In genomic region chr3:190180268-190180667, GRCh38 we compare ENCODE assay signal across 25 cellular contexts. TPM values are rescaled to one million over a fixed set of nuclear protein-coding genes. Genes with fewer than 3 reads are reported as not detected.
DNase-seq lines count a peak whose midpoint lies in the region; ATAC-seq and TF ChIP-seq lines count a peak whose summit lies in the region.
"Had no signal": no experiment of that assay in that cellular context is flagged by ENCODE, and none has a peak within 500 bp of the region (broad histone marks: within the 10 kb centered on the region; RNA-seq: fewer than 3 reads in every experiment).

No MANE protein-coding gene starts in this region.

- H3K9me3 ChIP-seq in mesenchymal stem cell (ENCODE audit: control insufficient read depth, low read length), result no peaks in the 10 kb centered on the region
- H3K9me3 ChIP-seq: body of pancreas, right lobe of liver, suprapubic skin had no signal

- in situ Hi-C loops in brain microvascular endothelial cell (cut with HindIII; ENCODE audit: low pct_ligation_motif_present, low sequenced_read_pairs), result no loop called here

- no peak overlapping the region for H3K4me3 Mint-ChIP-seq in naive thymus-derived CD8-positive, alpha-beta T cell
- H3K4me3 Mint-ChIP-seq: activated CD4-positive, alpha-beta T cell treated with anti-CD3 and anti-CD28 coated beads, Interleukin-2, amount 10 ng/mL, durations not matched to agents 7 days and 5 days; CD8-positive, alpha-beta T cell; nephron had no signal

- no peak overlapping the region for H3K14ac ChIP-seq in mesenchymal stem cell (ENCODE audit: low read length in 2 of 2)

- H3K4me1 Mint-ChIP-seq in naive thymus-derived CD8-positive, alpha-beta T cell, result peaks cover 0 to 4% (median 0%) of the 10 kb centered on the region in 4 donors
- H3K4me1 Mint-ChIP-seq: activated CD4-positive, alpha-beta T cell treated with anti-CD3 and anti-CD28 coated beads, Interleukin-2, amount 10 ng/mL, durations not matched to agents 7 days and 5 days; nephron had no signal

- H3K18ac ChIP-seq in mesenchymal stem cell (ENCODE audit: low read depth in 1 of 2, low read length in 2 of 2), result no peak overlapping the region

- H3K4me2 ChIP-seq in mesenchymal stem cell (ENCODE audit: low read length, poor library complexity, severe bottlenecking), result no peak overlapping the region

- H4K8ac ChIP-seq in mesenchymal stem cell (ENCODE audit: low read length), result no peak overlapping the region

- no peak overlapping the region for H2AFZ ChIP-seq in mesenchymal stem cell (ENCODE audit: low read depth, low read length)
- H2AFZ ChIP-seq: parathyroid adenoma had no signal

- H4K91ac ChIP-seq in mesenchymal stem cell (ENCODE audit: low read length), result no peak overlapping the region

- TF ChIP-seq CTCF in brain microvascular endothelial cell (IDR thresholded peaks at IDR 0.05; ENCODE audit: low read depth, low read length, missing control alignments), result no peak

- DNase-seq in EL, result peak; percentile 59
- DNase-seq in brain microvascular endothelial cell, result no peak
- DNase-seq in mesenchymal stem cell, result peak; percentile 34
- no peak for DNase-seq in naive thymus-derived CD8-positive, alpha-beta T cell
- no peak for DNase-seq in T-helper 1 cell
- no peak for DNase-seq in SIG-M5 (lab: John Stamatoyannopoulos, UW)
- DNase-seq: activated CD4-positive, alpha-beta T cell treated with anti-CD3 and anti-CD28 coated beads, Interleukin-2, amount 10 ng/mL, durations not matched to agents 7 days and 5 days; body of pancreas; CD8-positive, alpha-beta T cell; foreskin melanocyte; hypothalamus; kidney; NCI-H1694 treated with DMSO at 0.1 percent for 48 hours; NCI-H2227 treated with DMSO at 0.1 percent for 48 hours; NCI-H82; right lobe of liver; T-helper 2 cell had no signal

- POLR2A ChIA-PET in naive thymus-derived CD8-positive, alpha-beta T cell (lab: Charles Lee), result no interaction called here

- H2BK12ac ChIP-seq in mesenchymal stem cell (ENCODE audit: low read length in 2 of 2), result no peak overlapping the region

- H2BK15ac ChIP-seq in mesenchymal stem cell (ENCODE audit: low read depth, poor library complexity, severe bottlenecking), result no peak overlapping the region

- no peaks in the 10 kb centered on the region for H3K79me1 ChIP-seq in mesenchymal stem cell (replicated peaks; ENCODE audit: low read length, poor library complexity, severe bottlenecking)

- no peak overlapping the region for H3K23ac ChIP-seq in mesenchymal stem cell (ENCODE audit: low read length in 2 of 2)

- WGBS in mesenchymal stem cell, result no CpG with 5 or more reads among the region's 1 CpG

- H3K27ac ChIP-seq in brain microvascular endothelial cell, result peak overlapping the region; percentile 25
- no peak overlapping the region for H3K27ac ChIP-seq in mesenchymal stem cell (ENCODE audit: low read length, poor library complexity, severe bottlenecking)
- H3K27ac ChIP-seq: body of pancreas, parathyroid adenoma, right lobe of liver, suprapubic skin, VCaP had no signal

- H3K27me3 Mint-ChIP-seq in naive thymus-derived CD8-positive, alpha-beta T cell, result peaks cover 0 to 11% (median 5%) of the 10 kb centered on the region in 5 donors

- H3K4me3 ChIP-seq in brain microvascular endothelial cell (ENCODE audit: low read depth, low read length), result no peak overlapping the region
- no peak overlapping the region for H3K4me3 ChIP-seq in mesenchymal stem cell (ENCODE audit: insufficient read depth in 1 of 2, low read depth in 1 of 2, low read length in 2 of 2)
- H3K4me3 ChIP-seq: body of pancreas, K562, right lobe of liver, suprapubic skin had no signal

- no peak overlapping the region for H3K27ac Mint-ChIP-seq in naive thymus-derived CD8-positive, alpha-beta T cell
- H3K27ac Mint-ChIP-seq: activated CD4-positive, alpha-beta T cell treated with anti-CD3 and anti-CD28 coated beads, Interleukin-2, amount 10 ng/mL, durations not matched to agents 7 days and 5 days; CD8-positive, alpha-beta T cell; nephron had no signal

- H3K27me3 ChIP-seq in brain microvascular endothelial cell (replicated peaks), result no peaks in the 10 kb centered on the region
- no peaks in the 10 kb centered on the region for H3K27me3 ChIP-seq in mesenchymal stem cell (ENCODE audit: control insufficient read depth in 1 of 2, insufficient read depth in 1 of 2, low read length in 2 of 2)
- H3K27me3 ChIP-seq: body of pancreas, right lobe of liver, suprapubic skin had no signal

- H2AK5ac ChIP-seq in mesenchymal stem cell (ENCODE audit: low read length, severe bottlenecking), result no peak overlapping the region

- H2BK5ac ChIP-seq in mesenchymal stem cell (ENCODE audit: low read depth, low read length, poor library complexity, severe bottlenecking), result no peak overlapping the region

- no peak overlapping the region for H2BK120ac ChIP-seq in mesenchymal stem cell (ENCODE audit: low read depth, low read length)

- H3K9me3 Mint-ChIP-seq in naive thymus-derived CD8-positive, alpha-beta T cell, result no peaks in the 10 kb centered on the region
- H3K9me3 Mint-ChIP-seq: activated CD4-positive, alpha-beta T cell treated with anti-CD3 and anti-CD28 coated beads, Interleukin-2, amount 10 ng/mL, durations not matched to agents 7 days and 5 days; CD8-positive, alpha-beta T cell; nephron had no signal

- H3K4ac ChIP-seq in mesenchymal stem cell (ENCODE audit: low read depth in 1 of 2, low read length in 2 of 2), result no peak overlapping the region

- H3K36me3 ChIP-seq in brain microvascular endothelial cell (replicated peaks) (no peaks in the 10 kb centered on the region), mesenchymal stem cell (ENCODE audit: control insufficient read depth in 1 of 2, insufficient read depth in 2 of 2, low read depth in 1 of 2, low read length in 2 of 2) (no peaks in the 10 kb centered on the region)
- H3K36me3 ChIP-seq: right lobe of liver, suprapubic skin had no signal

- H3K9ac ChIP-seq in mesenchymal stem cell (ENCODE audit: low read length), result peak overlapping the region; percentile 65
- H3K9ac ChIP-seq: parathyroid adenoma had no signal

- peaks cover 5% of the 10 kb centered on the region for H3K4me1 ChIP-seq in mesenchymal stem cell (ENCODE audit: control insufficient read depth, insufficient read depth, low read depth, low read length)
- H3K4me1 ChIP-seq: body of pancreas, parathyroid adenoma, right lobe of liver, suprapubic skin had no signal

- H3K36me3 Mint-ChIP-seq in naive thymus-derived CD8-positive, alpha-beta T cell, result no peaks in the 10 kb centered on the region
- H3K36me3 Mint-ChIP-seq: CD8-positive, alpha-beta T cell had no signal

- ATAC-seq in HG03432 (IDR thresholded peaks at IDR 0.05; ENCODE audit: unreplicated experiment) (peak; percentile 49), HG02973 (IDR thresholded peaks at IDR 0.05; ENCODE audit: unreplicated experiment) (no peak)
- no peak for ATAC-seq in naive thymus-derived CD8-positive, alpha-beta T cell
- ATAC-seq: body of pancreas; CD8-positive, alpha-beta T cell; K562; right lobe of liver had no signal

RNA-seq across cellular contexts. Expression of gene P3H2, which starts 59.6 kb away (rescaled TPM):
- 43.0 TPM for polyA plus RNA-seq in mesenchymal stem cell (2013, experiment 1 of 2)
- polyA plus RNA-seq in mesenchymal stem cell (2013, experiment 2 of 2), result 45.7 TPM
- total RNA-seq in naive thymus-derived CD8-positive, alpha-beta T cell, result not detected
- polyA plus RNA-seq in naive thymus-derived CD8-positive, alpha-beta T cell, result not detected
- total RNA-seq: activated CD4-positive, alpha-beta T cell treated with anti-CD3 and anti-CD28 coated beads, Interleukin-2, amount 10 ng/mL, durations not matched to agents 7 days and 5 days; CD8-positive, alpha-beta T cell; OCI-LY7 had no signal

Comparison
In these comparisons a context has a peak if more than half of its experiments do, and no peak if none do; other contexts are left out.
1. DNase-seq: peak in EL (single experiment) and mesenchymal stem cell (single experiment); none in brain microvascular endothelial cell (single experiment), naive thymus-derived CD8-positive, alpha-beta T cell (0 of 10), T-helper 1 cell (0 of 5) and SIG-M5 (single experiment).